In genomic region chr2:63569740-63570139, GRCh38 we compare ENCODE assay signal across 23 cellular contexts. TPM values are rescaled to one million over a fixed set of nuclear protein-coding genes. Genes with fewer than 3 reads are reported as not detected.
DNase-seq lines count a peak whose midpoint lies in the region; ATAC-seq and TF ChIP-seq lines count a peak whose summit lies in the region.
"Had no signal": no experiment of that assay in that cellular context is flagged by ENCODE, and none has a peak within 500 bp of the region (broad histone marks: within the 10 kb centered on the region; RNA-seq: fewer than 3 reads in every experiment).

No MANE protein-coding gene starts in this region.

- no peak overlapping the region for H3K27ac Mint-ChIP-seq in activated CD8-positive, alpha-beta T cell treated with anti-CD3 and anti-CD28 coated beads, Interleukin-2, amount 10 ng/mL, durations not matched to agents 7 days and 5 days
- H3K27ac Mint-ChIP-seq: IgD-negative memory B cell; stimulated activated naive B cell treated with anti-CD40 and anti-IgM and Interleukin-4, amounts not matched to agents 10 μg/mL and 1 μg/mL and 100 μg/mL, for 72 hours; T-helper 1 cell treated with Interleukin-12 subunit alpha and Interleukin-12 subunit beta and Interleukin-4 antibody, amounts not matched to agents 30 μg/mL and 1 μg/mL, for 36 hours had no signal

- POLR2A ChIA-PET in GM10248 (lab: Yijun Ruan, JAX) = no interaction called here
- POLR2A ChIA-PET in activated CD8-positive, alpha-beta T cell treated with anti-CD3 and anti-CD28 coated beads, Interleukin-2, amount 10 ng/mL, durations not matched to agents 7 days and 5 days (lab: Charles Lee) = interaction anchor here (0.7 kb wide), 1 partner anchor 8 kb away, joined by 3 read pairs; no protein-coding TSS in a partner anchor

- TF ChIP-seq CTCF in GM10248 (IDR thresholded peaks at IDR 0.05; ENCODE audit: control extremely low read depth, extremely low read depth, low read depth, missing control alignments) = no peak
- TF ChIP-seq CTCF in coronary artery (IDR thresholded peaks at IDR 0.05) = no peak

- peak; percentile 13 for DNase-seq in GM10248 (ENCODE audit: extremely low spot score)
- no peak for DNase-seq in coronary artery (ENCODE audit: low spot score)
- no peak for DNase-seq in T-helper 2 cell
- DNase-seq in stimulated activated CD4-positive, alpha-beta T cell treated with anti-CD3 and anti-CD28 coated beads, Interleukin-1b, Interleukin-23, amount 100 ng/mL, for 48 hours = no peak
- no peak for DNase-seq in activated CD8-positive, alpha-beta T cell treated with anti-CD3 and anti-CD28 coated beads, Interleukin-2, amount 10 ng/mL, durations not matched to agents 7 days and 5 days
- DNase-seq: activated CD4-positive, CD25-positive, alpha-beta regulatory T cell; activated effector memory CD4-positive, alpha-beta T cell treated with anti-CD3 and anti-CD28 coated beads, Interleukin-2, amount 50 U/mL, for 16 hours; foreskin keratinocyte; GDM1; H9; left ventricle myocardium superior; NCI-H1092 treated with DMSO at 0.1 percent for 48 hours; Right ventricle myocardium superior; stimulated activated naive B cell treated with anti-CD40 and anti-IgM and Interleukin-4, amounts not matched to agents 10 μg/mL and 1 μg/mL and 100 μg/mL, for 72 hours; transverse colon had no signal

- no peaks in the 10 kb centered on the region for H3K36me3 Mint-ChIP-seq in activated CD8-positive, alpha-beta T cell treated with anti-CD3 and anti-CD28 coated beads, Interleukin-2, amount 10 ng/mL, durations not matched to agents 7 days and 5 days (ENCODE audit: low read depth)

- H3K4me3 Mint-ChIP-seq in activated CD8-positive, alpha-beta T cell treated with anti-CD3 and anti-CD28 coated beads, Interleukin-2, amount 10 ng/mL, durations not matched to agents 7 days and 5 days = no peak overlapping the region
- H3K4me3 Mint-ChIP-seq: H9; stimulated activated naive B cell treated with anti-CD40 and anti-IgM and Interleukin-4, amounts not matched to agents 10 μg/mL and 1 μg/mL and 100 μg/mL, for 72 hours; T-helper 1 cell treated with Interleukin-12 subunit alpha and Interleukin-12 subunit beta and Interleukin-4 antibody, amounts not matched to agents 30 μg/mL and 1 μg/mL, for 36 hours had no signal

- H3K27me3 Mint-ChIP-seq in activated CD8-positive, alpha-beta T cell treated with anti-CD3 and anti-CD28 coated beads, Interleukin-2, amount 10 ng/mL, durations not matched to agents 7 days and 5 days (ENCODE audit: low read depth) = no peaks in the 10 kb centered on the region
- H3K27me3 Mint-ChIP-seq: IgD-negative memory B cell; stimulated activated naive B cell treated with anti-CD40 and anti-IgM and Interleukin-4, amounts not matched to agents 10 μg/mL and 1 μg/mL and 100 μg/mL, for 72 hours had no signal

- H3K27ac ChIP-seq in coronary artery = no peak overlapping the region
- H3K27ac ChIP-seq: 22Rv1, ascending aorta, foreskin keratinocyte, transverse colon had no signal

- H3K9me3 Mint-ChIP-seq in activated CD8-positive, alpha-beta T cell treated with anti-CD3 and anti-CD28 coated beads, Interleukin-2, amount 10 ng/mL, durations not matched to agents 7 days and 5 days (ENCODE audit: insufficient read depth) = peaks cover 20% of the 10 kb centered on the region

- CTCF ChIA-PET in GM10248 (lab: Yijun Ruan, JAX) = interaction anchor here (1.0 kb wide), 1 partner anchor 11 kb away, joined by 3 read pairs; no protein-coding TSS in a partner anchor
- CTCF ChIA-PET in activated CD8-positive, alpha-beta T cell treated with anti-CD3 and anti-CD28 coated beads, Interleukin-2, amount 10 ng/mL, durations not matched to agents 7 days and 5 days (lab: Charles Lee) = interaction anchor here (0.7 kb wide), 1 partner anchor 13 kb away, joined by 3 read pairs; no protein-coding TSS in a partner anchor

- ATAC-seq in GM18909 (IDR thresholded peaks at IDR 0.05; ENCODE audit: poor library complexity, unreplicated experiment) (peak; percentile 66), HG02588 (IDR thresholded peaks at IDR 0.05; ENCODE audit: unreplicated experiment) (peak; percentile 79), HG03378 (IDR thresholded peaks at IDR 0.05; ENCODE audit: unreplicated experiment) (peak; percentile 77)
- ATAC-seq in activated CD8-positive, alpha-beta T cell treated with anti-CD3 and anti-CD28 coated beads, Interleukin-2, amount 10 ng/mL, durations not matched to agents 7 days and 5 days = no peak
- ATAC-seq: foreskin keratinocyte; left ventricle myocardium superior; stimulated activated naive B cell treated with anti-CD40 and anti-IgM and Interleukin-4, amounts not matched to agents 10 μg/mL and 1 μg/mL and 100 μg/mL, for 72 hours had no signal

- H3K4me3 ChIP-seq in coronary artery = no peak overlapping the region
- H3K4me3 ChIP-seq: ascending aorta, smooth muscle cell, transverse colon had no signal

- no peaks in the 10 kb centered on the region for H3K4me1 Mint-ChIP-seq in activated CD8-positive, alpha-beta T cell treated with anti-CD3 and anti-CD28 coated beads, Interleukin-2, amount 10 ng/mL, durations not matched to agents 7 days and 5 days (ENCODE audit: low read depth)

RNA-seq across cellular contexts. Expression of gene WDPCP, which starts 18.5 kb away (rescaled TPM):
- total RNA-seq in activated CD8-positive, alpha-beta T cell treated with anti-CD3 and anti-CD28 coated beads, Interleukin-2, amount 10 ng/mL, durations not matched to agents 7 days and 5 days = 1 to 10 TPM; 7.6 to 8.8 TPM

RNA-seq across cellular contexts. Expression of gene MDH1, which starts 19.0 kb away (rescaled TPM):
- total RNA-seq in activated CD8-positive, alpha-beta T cell treated with anti-CD3 and anti-CD28 coated beads, Interleukin-2, amount 10 ng/mL, durations not matched to agents 7 days and 5 days = 100 to 1,000 TPM; 179 to 197 TPM
